Comparison of ENCODE assay signal across 9 cellular contexts in genomic region chr1:29145739-29146437, GRCh38. TPM values are rescaled to one million over a fixed set of nuclear protein-coding genes. Genes with fewer than 3 reads are reported as not detected.
DNase-seq lines count a peak whose midpoint lies in the region; ATAC-seq and TF ChIP-seq lines count a peak whose summit lies in the region.
"Had no signal": no experiment of that assay in that cellular context is flagged by ENCODE, and none has a peak within 500 bp of the region (broad histone marks: within the 10 kb centered on the region; RNA-seq: fewer than 3 reads in every experiment).

No MANE protein-coding gene starts in this region.

- no peaks in the 10 kb centered on the region for H3K79me2 ChIP-seq in GM23338 (replicated peaks; ENCODE audit: insufficient read depth)

- H3K4me3 Mint-ChIP-seq in GM23338 (no peak overlapping the region), WTC11 (no peak overlapping the region), progenitor cell of endocrine pancreas (ENCODE audit: low read depth) (no peak overlapping the region)

- H3K27ac ChIP-seq in GM23338 (ENCODE audit: low read depth) (peak overlapping the region; percentile 24; the same call in 1 of the 2 replicates), foreskin keratinocyte (peak overlapping the region; percentile 90), aorta (ENCODE audit: low read depth in 1 of 2, low read length in 2 of 2) (no peak overlapping the region), prostate gland (no peak overlapping the region)

- H3K4me1 ChIP-seq in GM23338 (ENCODE audit: insufficient read depth) (no peaks in the 10 kb centered on the region), foreskin keratinocyte (peaks cover 12% of the 10 kb centered on the region), aorta (ENCODE audit: control insufficient read depth in 1 of 2, insufficient read depth in 2 of 2, low read length in 2 of 2) (no peaks in the 10 kb centered on the region), prostate gland (replicated peaks) (no peaks in the 10 kb centered on the region)

- H2AFZ ChIP-seq in GM23338: no peak overlapping the region

- H3K9me3 ChIP-seq in aorta (ENCODE audit: control insufficient read depth, low read length) (no peaks in the 10 kb centered on the region), prostate gland (no peaks in the 10 kb centered on the region)

- H4K20me1 ChIP-seq in GM23338 (replicated peaks; ENCODE audit: insufficient read depth): peaks cover 14% of the 10 kb centered on the region; the same call in 1 of the 2 replicates

- H3K27me3 Mint-ChIP-seq in GM23338 (ENCODE audit: insufficient read depth, low read depth, poor library complexity): peaks cover 6% of the 10 kb centered on the region
- no peaks in the 10 kb centered on the region for H3K27me3 Mint-ChIP-seq in WTC11 (ENCODE audit: low read depth)
- no peaks in the 10 kb centered on the region for H3K27me3 Mint-ChIP-seq in progenitor cell of endocrine pancreas

- POLR2A ChIA-PET in WTC11 (lab: Charles Lee): interaction anchor here (0.5 kb wide), 1 partner anchor 22 kb away, joined by 3 read pairs; no protein-coding TSS in a partner anchor

- H3K27me3 ChIP-seq in GM23338 (ENCODE audit: insufficient read depth) (no peaks in the 10 kb centered on the region), foreskin keratinocyte (no peaks in the 10 kb centered on the region), aorta (ENCODE audit: control insufficient read depth in 1 of 2, insufficient read depth in 2 of 2, low read length in 1 of 2) (no peaks in the 10 kb centered on the region), prostate gland (replicated peaks; ENCODE audit: insufficient read depth) (no peaks in the 10 kb centered on the region)

- H3K4me2 ChIP-seq in GM23338: no peak overlapping the region

- 0 out of 2 replicates have a peak, but pooled peaks cover 10% of the 10 kb centered on the region for H3F3A ChIP-seq in GM23338 (replicated peaks; ENCODE audit: low read depth)

- CTCF ChIA-PET in WTC11 (lab: Charles Lee): no interaction called here

- no peak for ATAC-seq in GM23338
- no peak for ATAC-seq in WTC11
- ATAC-seq in foreskin keratinocyte: peak; percentile 42
- ATAC-seq in aorta (ENCODE audit: low FRiP score): no peak

- H3K27ac Mint-ChIP-seq in GM23338: peak overlapping the region; percentile 2; the same call in 1 of the 2 replicates
- peak overlapping the region; percentile 79 for H3K27ac Mint-ChIP-seq in WTC11
- H3K27ac Mint-ChIP-seq in progenitor cell of endocrine pancreas: peak overlapping the region; percentile 95

- H3K4me3 ChIP-seq in GM23338 (no peak overlapping the region), aorta (ENCODE audit: low read length in 2 of 2) (no peak overlapping the region), prostate gland (no peak overlapping the region)

- WGBS in aorta, 2 donors: 66 to 70% methylated on average over 8 of the region's 8 CpGs
- WGBS in prostate gland: 73% methylated on average over 8 of the region's 8 CpGs

- TF ChIP-seq POLR2A in prostate gland (IDR thresholded peaks at IDR 0.05): no peak

- H3K4me1 Mint-ChIP-seq in GM23338 (no peaks in the 10 kb centered on the region; the same call in 1 of the 3 replicates), WTC11 (no peaks in the 10 kb centered on the region), progenitor cell of endocrine pancreas (ENCODE audit: low read depth) (peaks cover 8% of the 10 kb centered on the region)

- intact Hi-C loops in aorta (cut with DNase I): no loop called here
- intact Hi-C loops in prostate gland (cut with DNase I): no loop called here

- H3K36me3 ChIP-seq in GM23338 (ENCODE audit: insufficient read depth): peaks cover 40% of the 10 kb centered on the region
- H3K36me3 ChIP-seq in aorta (ENCODE audit: control insufficient read depth in 1 of 2, insufficient read depth in 2 of 2, low read length in 1 of 2): peaks cover 8 to 13% of the 10 kb centered on the region in 2 donors
- H3K36me3 ChIP-seq in prostate gland: peaks cover 14 to 18% of the 10 kb centered on the region in 2 donors

- H3K36me3 Mint-ChIP-seq in GM23338 (ENCODE audit: low read depth) (peaks cover 79% of the 10 kb centered on the region), WTC11 (peaks cover 62% of the 10 kb centered on the region), progenitor cell of endocrine pancreas (ENCODE audit: insufficient read depth) (peaks cover 57% of the 10 kb centered on the region)

- TF ChIP-seq CTCF in GM23338 (conservative IDR thresholded peaks at IDR 0.05; ENCODE audit: low read depth in 2 of 2) (no peak), WTC11 (IDR thresholded peaks at IDR 0.05) (no peak), foreskin keratinocyte (conservative IDR thresholded peaks at IDR 0.05) (no peak), progenitor cell of endocrine pancreas (IDR thresholded peaks at IDR 0.05; ENCODE audit: unreplicated experiment) (no peak), prostate gland (IDR thresholded peaks at IDR 0.05) (no peak)

- no peak for DNase-seq in GM23338 (ENCODE audit: low spot score)
- DNase-seq in WTC11 (ENCODE audit: low spot score): no peak
- peak; percentile 34 to 76 for DNase-seq in foreskin keratinocyte
- DNase-seq in progenitor cell of endocrine pancreas (ENCODE audit: low spot score, unreplicated experiment): no peak
- no peak for DNase-seq in aorta
- DNase-seq in Kasumi-1 (lab: John Stamatoyannopoulos, UW): no peak
- no peak for DNase-seq in prostate gland (ENCODE audit: low spot score)
- DNase-seq in DMS79 (lab: John Stamatoyannopoulos, UW): no peak
- DNase-seq: T-helper 2 cell had no signal

- H3K9me3 Mint-ChIP-seq in GM23338: no peaks in the 10 kb centered on the region; the same call in 2 of the 3 replicates
- H3K9me3 Mint-ChIP-seq in WTC11: no peaks in the 10 kb centered on the region
- no peaks in the 10 kb centered on the region for H3K9me3 Mint-ChIP-seq in progenitor cell of endocrine pancreas (ENCODE audit: low read depth)

- H3K9me2 ChIP-seq in GM23338 (ENCODE audit: insufficient read depth): no peaks in the 10 kb centered on the region

TF ChIP-seq in GM23338, 12 proteins besides CTCF, POLR2A, EP300 and RAD21 (continues in another document):
- no peak for TF ChIP-seq POLR2AphosphoS5 (IDR thresholded peaks at IDR 0.05; ENCODE audit: low read depth)
- TF ChIP-seq NANOG (IDR thresholded peaks at IDR 0.05; ENCODE audit: borderline replicate concordance): no peak
- no peak for TF ChIP-seq JUNB (IDR thresholded peaks at IDR 0.05; ENCODE audit: unreplicated experiment)
- TF ChIP-seq ZNF331 (CRISPR knock-in tag; IDR thresholded peaks at IDR 0.05; ENCODE audit: low read depth): no peak

TF ChIP-seq in WTC11, 78 proteins besides CTCF, POLR2A, EP300 and RAD21:
- no peak for TF ChIP-seq NFE2L1 (CRISPR knock-in tag; IDR thresholded peaks at IDR 0.05)

RNA-seq across cellular contexts. Expression of gene TMEM200B, which starts 22.2 kb away (rescaled TPM):
- total RNA-seq in GM23338 (2014; rRNA removed; shearing (Covaris generic)): 8.7 TPM in 2 replicates
- polyA plus RNA-seq in GM23338 (2016; fragmentation: Nextera tagmentation; extraction: Ambion mirVana): 4.9 and 5.3 TPM in 2 replicates
- 19.1 to 22.6 TPM (median 22.1 TPM) in 3 replicates for total RNA-seq in WTC11 (2021)
- total RNA-seq in foreskin keratinocyte: 7.4 and 8.7 TPM in 2 replicates
- 6.6 and 7.2 TPM in 2 replicates for polyA plus RNA-seq in foreskin keratinocyte
- total RNA-seq in progenitor cell of endocrine pancreas: 13.3 and 15.0 TPM in 2 replicates
- 10 to 100 TPM; 18.2 to 18.9 TPM for total RNA-seq in aorta
- 10 to 100 TPM in 1 of 2 donors, 1 to 10 TPM in 1; 5.4 to 13.0 TPM for polyA plus RNA-seq in aorta
- 10 to 100 TPM; 13.0 to 58.0 TPM for total RNA-seq in prostate gland

RNA-seq across cellular contexts. Expression of gene SRSF4, which starts 35.8 kb away (rescaled TPM):
- 54.4 and 58.4 TPM in 2 replicates for total RNA-seq in GM23338 (2014; rRNA removed; shearing (Covaris generic))
- polyA plus RNA-seq in GM23338 (2016; fragmentation: Nextera tagmentation; extraction: Ambion mirVana) (98.3 and 98.8 TPM in 2 replicates), foreskin keratinocyte (53.7 and 64.9 TPM in 2 replicates), aorta (10 to 100 TPM; 57.6 to 76.0 TPM)
- total RNA-seq in WTC11 (2021) (93.8 to 99.9 TPM (median 94.7 TPM) in 3 replicates), foreskin keratinocyte (50.4 and 64.0 TPM in 2 replicates), progenitor cell of endocrine pancreas (108 and 111 TPM in 2 replicates), aorta (10 to 100 TPM; 85.0 to 85.6 TPM), prostate gland (10 to 100 TPM; 55.2 to 65.7 TPM)

Comparison
In these comparisons a context has a peak if more than half of its experiments do, and no peak if none do; other contexts are left out.
1. DNase-seq: peak in foreskin keratinocyte (2 of 2); none in GM23338 (single experiment), WTC11 (single experiment), progenitor cell of endocrine pancreas (single experiment), aorta (0 of 2), Kasumi-1 (0 of 2), prostate gland (single experiment) and DMS79 (single experiment).
2. H3K27ac ChIP-seq: peak in GM23338 (single experiment) and foreskin keratinocyte (single experiment); none in aorta (0 of 2) and prostate gland (0 of 2).
3. H3K27ac Mint-ChIP-seq: peak in every context shown above with its lines; median percentile 95 in progenitor cell of endocrine pancreas; 79 in WTC11; 2 in GM23338.